Comparison of ENCODE assay signal across 2 cellular contexts in the genomic region with DNA sequence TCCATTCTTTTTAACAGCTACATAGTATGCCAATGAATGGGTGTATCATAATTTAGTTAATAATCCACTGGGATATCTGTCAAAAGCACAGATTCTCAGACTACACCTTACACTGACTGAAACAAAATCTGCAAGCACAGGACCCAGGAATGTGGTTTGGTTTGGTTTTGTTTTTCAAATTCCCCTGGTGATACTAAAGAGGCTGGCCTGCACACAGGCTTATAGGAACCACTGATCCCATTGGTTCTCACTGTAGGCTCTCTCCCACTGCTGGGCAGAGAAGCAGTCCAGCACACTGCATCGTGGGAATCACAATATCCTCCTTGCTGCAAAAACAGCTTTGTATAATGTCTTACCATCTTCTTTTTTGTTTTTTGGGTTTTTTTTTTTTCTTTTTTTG.
TF ChIP-seq lines count a peak whose summit lies in the region.

No MANE protein-coding gene starts in this region.

TF ChIP-seq in HepG2, 621 proteins besides CTCF, POLR2A, EP300 and RAD21:
- TF ChIP-seq ZNF850 (CRISPR knock-in tag; conservative IDR thresholded peaks at IDR 0.05) (no peak), MTA1 (CRISPR knock-in tag; IDR thresholded peaks at IDR 0.05; ENCODE audit: borderline replicate concordance) (no peak), KDM6A (CRISPR knock-in tag; IDR thresholded peaks at IDR 0.05; ENCODE audit: low read depth) (no peak), YEATS2 (CRISPR knock-in tag; IDR thresholded peaks at IDR 0.05; ENCODE audit: borderline replicate concordance) (no peak), ZKSCAN5 (CRISPR knock-in tag; IDR thresholded peaks at IDR 0.05) (no peak), ZBED4 (CRISPR knock-in tag; IDR thresholded peaks at IDR 0.05; ENCODE audit: borderline replicate concordance) (no peak)
- TF ChIP-seq, protein P1, sequence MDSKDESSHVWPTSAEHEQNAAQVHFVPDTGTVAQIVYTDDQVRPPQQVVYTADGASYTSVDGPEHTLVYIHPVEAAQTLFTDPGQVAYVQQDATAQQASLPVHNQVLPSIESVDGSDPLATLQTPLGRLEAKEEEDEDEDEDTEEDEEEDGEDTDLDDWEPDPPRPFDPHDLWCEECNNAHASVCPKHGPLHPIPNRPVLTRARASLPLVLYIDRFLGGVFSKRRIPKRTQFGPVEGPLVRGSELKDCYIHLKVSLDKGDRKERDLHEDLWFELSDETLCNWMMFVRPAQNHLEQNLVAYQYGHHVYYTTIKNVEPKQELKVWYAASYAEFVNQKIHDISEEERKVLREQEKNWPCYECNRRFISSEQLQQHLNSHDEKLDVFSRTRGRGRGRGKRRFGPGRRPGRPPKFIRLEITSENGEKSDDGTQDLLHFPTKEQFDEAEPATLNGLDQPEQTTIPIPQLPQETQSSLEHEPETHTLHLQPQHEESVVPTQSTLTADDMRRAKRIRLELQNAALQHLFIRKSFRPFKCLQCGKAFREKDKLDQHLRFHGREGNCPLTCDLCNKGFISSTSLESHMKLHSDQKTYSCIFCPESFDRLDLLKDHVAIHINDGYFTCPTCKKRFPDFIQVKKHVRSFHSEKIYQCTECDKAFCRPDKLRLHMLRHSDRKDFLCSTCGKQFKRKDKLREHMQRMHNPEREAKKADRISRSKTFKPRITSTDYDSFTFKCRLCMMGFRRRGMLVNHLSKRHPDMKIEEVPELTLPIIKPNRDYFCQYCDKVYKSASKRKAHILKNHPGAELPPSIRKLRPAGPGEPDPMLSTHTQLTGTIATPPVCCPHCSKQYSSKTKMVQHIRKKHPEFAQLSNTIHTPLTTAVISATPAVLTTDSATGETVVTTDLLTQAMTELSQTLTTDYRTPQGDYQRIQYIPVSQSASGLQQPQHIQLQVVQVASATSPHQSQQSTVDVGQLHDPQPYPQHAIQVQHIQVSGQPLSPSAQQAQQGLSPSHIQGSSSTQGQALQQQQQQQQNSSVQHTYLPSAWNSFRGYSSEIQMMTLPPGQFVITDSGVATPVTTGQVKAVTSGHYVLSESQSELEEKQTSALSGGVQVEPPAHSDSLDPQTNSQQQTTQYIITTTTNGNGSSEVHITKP (CRISPR knock-in tag; IDR thresholded peaks at IDR 0.05; ENCODE audit: low read depth): no peak

TF ChIP-seq in GM12878, 131 proteins besides CTCF, POLR2A, EP300 and RAD21:
- no peak for TF ChIP-seq ETV6 (conservative IDR thresholded peaks at IDR 0.05 in 1 of 2, IDR thresholded peaks at IDR 0.05 in 1 of 2; ENCODE audit: borderline replicate concordance in 1 of 2, low read depth in 1 of 2)
- TF ChIP-seq RUNX3 (IDR thresholded peaks at IDR 0.05; ENCODE audit: low read length): 0 out of 2 replicates have a peak, but pooled peaks have one; percentile 16
- peak; percentile 35 for TF ChIP-seq MEF2B (IDR thresholded peaks at IDR 0.05; ENCODE audit: partially characterized antibody, poor library complexity, severe bottlenecking)
